In the genomic region with DNA sequence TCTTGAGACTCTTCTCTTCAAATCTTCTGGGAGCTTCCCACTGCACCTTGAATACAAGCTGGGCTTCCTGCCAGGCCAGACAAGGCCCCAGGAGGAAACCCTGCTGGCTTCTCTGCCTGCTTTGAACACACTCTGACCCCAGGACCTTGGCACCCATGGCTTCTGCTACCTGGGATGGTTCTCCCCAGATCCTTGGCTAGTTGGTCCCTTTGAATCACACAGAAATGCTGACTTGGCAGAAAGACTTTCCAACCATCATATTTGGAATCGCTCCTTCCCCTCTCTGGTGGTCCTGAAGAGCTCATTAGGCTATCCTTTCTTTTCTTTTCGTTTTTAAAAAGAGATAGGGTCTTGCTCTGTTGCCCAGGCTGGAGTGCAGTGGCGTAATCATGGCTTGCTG, we compare ENCODE assay signal across 21 cellular contexts.
"Had no signal": no experiment of that assay in that cellular context is flagged by ENCODE, and none has a peak within 500 bp of the region (broad histone marks: within the 10 kb centered on the region; RNA-seq: fewer than 3 reads in every experiment).

No MANE protein-coding gene starts in this region.

- H3K4me3 ChIP-seq: coronary artery, dorsolateral prefrontal cortex, mucosa of descending colon, neural progenitor cell, pancreas, smooth muscle cell, testis, tibial nerve had no signal

- H3K9ac ChIP-seq: neural progenitor cell had no signal

- ATAC-seq: left lobe of liver; mucosa of descending colon; natural killer cell treated with Interleukin-12 subunit alpha and Interleukin-12 subunit beta and Interleukin-15 and Interleukin-18, amount 100 ng/mL, for 72 hours; pancreas; right cardiac atrium; stimulated activated effector memory CD8-positive, alpha-beta T cell treated with anti-CD3 and anti-CD28 coated beads, Interleukin-12 subunit alpha, Interleukin-12 subunit beta, amount 100 ng/mL, for 72 hours; stimulated activated naive CD8-positive, alpha-beta T cell treated with anti-CD3 and anti-CD28 coated beads, Interleukin-15, amount 100 ng/mL, for 72 hours had no signal

- H3K27ac ChIP-seq: coronary artery, dorsolateral prefrontal cortex, neural progenitor cell, pancreas, testis, tibial nerve had no signal

- DNase-seq: dorsolateral prefrontal cortex; effector CD8-positive, alpha-beta T cell; foreskin melanocyte; islet precursor cell; mammary epithelial cell; mucosa of descending colon; occipital lobe; pancreas; right cardiac atrium; stimulated activated CD4-positive, alpha-beta T cell treated with anti-CD3 and anti-CD28 coated beads, Interleukin-2, amount 100 ng/mL, for 48 hours; stimulated activated CD8-positive, alpha-beta memory T cell treated with anti-CD3 and anti-CD28 coated beads, Interleukin-4, amount 100 ng/mL, for 48 hours; stimulated activated naive CD8-positive, alpha-beta T cell treated with anti-CD3 and anti-CD28 coated beads, Interleukin-15, amount 100 ng/mL, for 72 hours; testis had no signal

- H3K4me2 ChIP-seq: neural progenitor cell, smooth muscle cell had no signal

- H3K4me3 Mint-ChIP-seq: natural killer cell treated with Interleukin-12 subunit alpha and Interleukin-12 subunit beta and Interleukin-15 and Interleukin-18, amount 100 ng/mL, for 72 hours; neural progenitor cell; stimulated activated effector memory CD8-positive, alpha-beta T cell treated with anti-CD3 and anti-CD28 coated beads, Interleukin-12 subunit alpha, Interleukin-12 subunit beta, amount 100 ng/mL, for 72 hours; stimulated activated naive CD8-positive, alpha-beta T cell treated with anti-CD3 and anti-CD28 coated beads, Interleukin-15, amount 100 ng/mL, for 72 hours had no signal

- H3K4me1 ChIP-seq: pancreas, testis had no signal

- H3K36me3 ChIP-seq: neural progenitor cell, pancreas had no signal

- H3K27ac Mint-ChIP-seq: natural killer cell treated with Interleukin-12 subunit alpha and Interleukin-12 subunit beta and Interleukin-15 and Interleukin-18, amount 100 ng/mL, for 72 hours; progenitor cell of endocrine pancreas had no signal

- H3K27me3 Mint-ChIP-seq: natural killer cell treated with Interleukin-12 subunit alpha and Interleukin-12 subunit beta and Interleukin-15 and Interleukin-18, amount 100 ng/mL, for 72 hours; stimulated activated naive CD8-positive, alpha-beta T cell treated with anti-CD3 and anti-CD28 coated beads, Interleukin-15, amount 100 ng/mL, for 72 hours had no signal

- H3K27me3 ChIP-seq: dorsolateral prefrontal cortex, neural progenitor cell, pancreas, testis, tibial nerve had no signal

- H3K9me3 ChIP-seq: mucosa of descending colon, pancreas, testis, tibial nerve had no signal

- H3K36me3 Mint-ChIP-seq: natural killer cell treated with Interleukin-12 subunit alpha and Interleukin-12 subunit beta and Interleukin-15 and Interleukin-18, amount 100 ng/mL, for 72 hours; neural progenitor cell; stimulated activated effector memory CD8-positive, alpha-beta T cell treated with anti-CD3 and anti-CD28 coated beads, Interleukin-12 subunit alpha, Interleukin-12 subunit beta, amount 100 ng/mL, for 72 hours had no signal

- H3K9me3 Mint-ChIP-seq: natural killer cell treated with Interleukin-12 subunit alpha and Interleukin-12 subunit beta and Interleukin-15 and Interleukin-18, amount 100 ng/mL, for 72 hours; neural progenitor cell; stimulated activated effector memory CD8-positive, alpha-beta T cell treated with anti-CD3 and anti-CD28 coated beads, Interleukin-12 subunit alpha, Interleukin-12 subunit beta, amount 100 ng/mL, for 72 hours; stimulated activated naive CD8-positive, alpha-beta T cell treated with anti-CD3 and anti-CD28 coated beads, Interleukin-15, amount 100 ng/mL, for 72 hours had no signal
